In genomic region chr17:55005520-55005919, GRCh38 we compare ENCODE assay signal across 10 cellular contexts. TPM values are rescaled to one million over a fixed set of nuclear protein-coding genes. Genes with fewer than 3 reads are reported as not detected.
DNase-seq lines count a peak whose midpoint lies in the region; ATAC-seq, FAIRE-seq and TF ChIP-seq lines count a peak whose summit lies in the region.
"Had no signal": no experiment of that assay in that cellular context is flagged by ENCODE, and none has a peak within 500 bp of the region (broad histone marks: within the 10 kb centered on the region; RNA-seq: fewer than 3 reads in every experiment).

No MANE protein-coding gene starts in this region.

- H3K4me2 ChIP-seq in SK-N-SH (no peak overlapping the region), Karpas-422 (ENCODE audit: low read depth, low read length, poor library complexity, severe bottlenecking) (no peak overlapping the region)

- 97% methylated on average over 1 of the region's 1 CpG for WGBS in SK-N-SH (ENCODE audit: low lambda C conversion rate)

- TF ChIP-seq RAD21 in SK-N-SH (IDR thresholded peaks at IDR 0.05; ENCODE audit: low read length), result peak; percentile 40

- CTCF ChIA-PET in SK-N-SH (lab: Yijun Ruan, JAX), result interaction anchor here (0.6 to 8.7 kb wide), 20 partner anchors 8 to 717 kb away, joined by 3 to 62 read pairs (median 4); partner anchors contain the start of gene TMEM100

- H3K9ac ChIP-seq in SK-N-SH (no peak overlapping the region), Karpas-422 (ENCODE audit: low read length) (no peak overlapping the region)

- H3K27me3 ChIP-seq in SK-N-SH (ENCODE audit: insufficient read depth), result no peaks in the 10 kb centered on the region
- no peaks in the 10 kb centered on the region for H3K27me3 ChIP-seq in Karpas-422 (ENCODE audit: low read length)
- H3K27me3 ChIP-seq in bronchial epithelial cell (ENCODE audit: control insufficient read depth, insufficient read depth, low read length), result no peaks in the 10 kb centered on the region

- ATAC-seq in SK-N-SH treated with all-trans-retinoic acid at 6 μM for 48 hours, result no peak
- ATAC-seq: left cardiac atrium had no signal

- no peak overlapping the region for H3K27ac ChIP-seq in SK-N-SH (ENCODE audit: low read depth in 2 of 2, low read length in 1 of 2)
- H3K27ac ChIP-seq in Karpas-422 (ENCODE audit: low read length), result no peak overlapping the region

- H3K9me2 ChIP-seq in SK-N-SH (no peaks in the 10 kb centered on the region), Karpas-422 (replicated peaks; ENCODE audit: insufficient read depth, low read length) (no peaks in the 10 kb centered on the region)

- H3K4me1 ChIP-seq in SK-N-SH (ENCODE audit: control insufficient read depth in 1 of 2, insufficient read depth in 2 of 2, low read depth in 1 of 2, low read length in 1 of 2) (no peaks in the 10 kb centered on the region), Karpas-422 (ENCODE audit: low read length) (peaks cover 4% of the 10 kb centered on the region; the same call in 1 of the 2 replicates)

- TF ChIP-seq CTCF in SK-N-SH (IDR thresholded peaks at IDR 0.05), result peak; percentile 55
- TF ChIP-seq CTCF in bronchial epithelial cell (IDR thresholded peaks at IDR 0.05; ENCODE audit: insufficient read depth, low read length, severe bottlenecking), result peak; percentile 47
- TF ChIP-seq CTCF in retinal pigment epithelial cell (conservative IDR thresholded peaks at IDR 0.05; ENCODE audit: low read depth, low read length), result peak; percentile 64

- H3K79me2 ChIP-seq in SK-N-SH (ENCODE audit: insufficient read depth) (no peaks in the 10 kb centered on the region), Karpas-422 (ENCODE audit: low read length) (no peaks in the 10 kb centered on the region)

- peaks cover 37 to 53% of the 10 kb centered on the region in 2 experiments for H3K36me3 ChIP-seq in SK-N-SH (replicated peaks in 1 of 2; ENCODE audit: control insufficient read depth in 1 of 2, insufficient read depth in 2 of 2, low read length in 1 of 2)
- no peaks in the 10 kb centered on the region for H3K36me3 ChIP-seq in Karpas-422 (ENCODE audit: insufficient read depth, low read length)
- H3K36me3 ChIP-seq in bronchial epithelial cell (ENCODE audit: control insufficient read depth, insufficient read depth, low read length), result no peaks in the 10 kb centered on the region

- FAIRE-seq in bronchial epithelial cell (lab: Jason Lieb, UNC), result no peak

- H3K9me3 ChIP-seq in SK-N-SH (no peaks in the 10 kb centered on the region), Karpas-422 (ENCODE audit: low read length) (no peaks in the 10 kb centered on the region)

- POLR2A ChIA-PET in SK-N-SH (lab: Yijun Ruan, JAX), result no interaction called here

- no peak for TF ChIP-seq EP300 in SK-N-SH (IDR thresholded peaks at IDR 0.05; ENCODE audit: borderline replicate concordance in 1 of 2, low read depth in 1 of 2, low read length in 1 of 2)

- H3K4me3 ChIP-seq in SK-N-SH (ENCODE audit: low read depth in 2 of 2, low read length in 1 of 2), result no peak overlapping the region
- no peak overlapping the region for H3K4me3 ChIP-seq in Karpas-422 (ENCODE audit: low read length)
- no peak overlapping the region for H3K4me3 ChIP-seq in bronchial epithelial cell (ENCODE audit: low read depth, low read length)
- H3K4me3 ChIP-seq in retinal pigment epithelial cell (ENCODE audit: low read length), result no peak overlapping the region

- DNase-seq in SK-N-SH (peak; percentile 20), Karpas-422 (peak; percentile 72), bronchial epithelial cell (ENCODE audit: low read depth) (peak; percentile 35), retinal pigment epithelial cell (ENCODE audit: low read depth) (no peak), dedifferentiated amniotic fluid mesenchymal stem cell (ENCODE audit: extremely low spot score) (no peak), NCI-H2227 treated with DMSO at 0.1 percent for 48 hours (lab: John Stamatoyannopoulos, UW) (no peak), NCI-H1930 (lab: John Stamatoyannopoulos, UW) (no peak)
- DNase-seq: DMS153, left cardiac atrium had no signal

- H4K20me1 ChIP-seq in SK-N-SH (ENCODE audit: insufficient read depth), result no peaks in the 10 kb centered on the region
- H4K20me1 ChIP-seq in Karpas-422 (ENCODE audit: insufficient read depth, low read depth, low read length), result no peaks in the 10 kb centered on the region

- no peaks in the 10 kb centered on the region for H3F3A ChIP-seq in SK-N-SH (replicated peaks; ENCODE audit: insufficient read depth)

- H2AFZ ChIP-seq in SK-N-SH (ENCODE audit: low read depth) (no peak overlapping the region), Karpas-422 (ENCODE audit: low read length) (0 out of 2 replicates have a peak overlapping the region, but pooled peaks have one; percentile 1)

TF ChIP-seq in SK-N-SH, 30 proteins besides CTCF, POLR2A, EP300 and RAD21:
- TF ChIP-seq TAF1 (IDR thresholded peaks at IDR 0.05; ENCODE audit: borderline replicate concordance, low read depth, low read length), result no peak

TF ChIP-seq in SK-N-SH treated with all-trans-retinoic acid at 6 μM for 48 hours, 23 proteins besides CTCF, POLR2A, EP300 and RAD21:
- TF ChIP-seq RARB (CRISPR knock-in tag; IDR thresholded peaks at IDR 0.05), result no peak
- no peak for TF ChIP-seq GLIS3 (CRISPR knock-in tag; IDR thresholded peaks at IDR 0.05)
- no peak for TF ChIP-seq ISL1 (CRISPR knock-in tag; IDR thresholded peaks at IDR 0.05)
- no peak for TF ChIP-seq TOX (CRISPR knock-in tag; IDR thresholded peaks at IDR 0.05; ENCODE audit: borderline replicate concordance)

RNA-seq across cellular contexts. Expression of gene STXBP4, which starts 37.0 kb away (rescaled TPM):
- polyA plus RNA-seq in SK-N-SH (2012; rRNA removed), result 2.8 and 3.9 TPM in 2 replicates
- polyA plus RNA-seq in SK-N-SH (2012; cell fraction: cytosol; rRNA removed), result 4.0 and 5.5 TPM in 2 replicates
- 2.7 and 5.4 TPM in 2 replicates for polyA plus RNA-seq in SK-N-SH (2012; cell fraction: nucleus; rRNA removed)
- 1.2 and 6.6 TPM in 2 replicates for total RNA-seq in Karpas-422 (2014; rRNA removed; shearing (Covaris generic); ENCODE audit: low replicate concordance)
- total RNA-seq in bronchial epithelial cell, result 1.7 and 2.1 TPM in 2 replicates

RNA-seq across cellular contexts. Expression of gene COX11, which starts 37.1 kb away (rescaled TPM):
- 67.4 and 85.8 TPM in 2 replicates for polyA plus RNA-seq in SK-N-SH (2012; rRNA removed)
- polyA plus RNA-seq in SK-N-SH (2012; cell fraction: cytosol; rRNA removed), result 50.5 and 63.2 TPM in 2 replicates
- polyA plus RNA-seq in SK-N-SH (2012; cell fraction: nucleus; rRNA removed), result 59.2 and 97.9 TPM in 2 replicates
- total RNA-seq in Karpas-422 (2014; rRNA removed; shearing (Covaris generic); ENCODE audit: low replicate concordance), result 67.1 and 143 TPM in 2 replicates
- total RNA-seq in bronchial epithelial cell, result 38.7 and 40.2 TPM in 2 replicates

Comparison
In these comparisons a context has a peak if more than half of its experiments do, and no peak if none do; other contexts are left out.
1. DNase-seq: peak in SK-N-SH (single experiment), Karpas-422 (single experiment) and bronchial epithelial cell (single experiment); none in retinal pigment epithelial cell (single experiment), dedifferentiated amniotic fluid mesenchymal stem cell (single experiment), NCI-H2227 treated with DMSO at 0.1 percent for 48 hours (single experiment) and NCI-H1930 (0 of 2).
2. Peak in every context shown above with its lines, with median percentiles within 50 percentile points of each other: CTCF ChIP-seq.